In the genomic region with DNA sequence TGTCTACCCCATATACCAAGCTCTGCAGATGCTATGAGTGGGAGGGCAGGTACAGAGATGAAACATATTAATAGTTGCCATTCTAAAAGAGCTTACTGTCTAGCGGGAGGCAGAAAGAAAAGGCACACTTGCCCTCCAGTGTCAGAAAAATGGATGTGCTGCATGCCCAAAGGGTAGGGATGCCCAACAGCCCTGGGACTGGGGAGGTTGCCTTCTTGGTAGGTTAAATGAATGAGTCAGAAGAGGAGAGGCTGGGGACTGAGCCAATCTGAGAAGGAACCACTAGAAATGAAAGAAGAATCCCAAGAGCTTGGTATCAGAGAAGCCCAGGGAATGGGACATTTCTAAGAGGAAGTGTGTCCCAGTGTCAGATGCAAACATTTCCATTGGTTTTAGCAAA, we compare ENCODE assay signal across 8 cellular contexts. TPM values are rescaled to one million over a fixed set of nuclear protein-coding genes. Genes with fewer than 3 reads are reported as not detected.
DNase-seq lines count a peak whose midpoint lies in the region; ATAC-seq, FAIRE-seq and TF ChIP-seq lines count a peak whose summit lies in the region.

No MANE protein-coding gene starts in this region.

- no peaks in the 10 kb centered on the region for H3K27me3 Mint-ChIP-seq in CD8-positive, alpha-beta T cell (ENCODE audit: low read depth)
- H3K27me3 Mint-ChIP-seq in activated CD8-positive, alpha-beta memory T cell treated with anti-CD3 and anti-CD28 coated beads, Interleukin-2, amount 10 ng/mL, durations not matched to agents 7 days and 5 days, result no peaks in the 10 kb centered on the region

- in situ Hi-C loops in HepG2 (cut with HindIII; ENCODE audit: extremely low pct_ligation_motif_present, low pct_unique_long_range_greater_than_20kb), result no loop called here

- WGBS in HepG2 (ENCODE audit: low lambda C conversion rate), result 54% methylated on average over 1 of the region's 1 CpG

- FAIRE-seq in HepG2 (lab: Jason Lieb, UNC), result no peak

- TF ChIP-seq EP300 in HepG2 (IDR thresholded peaks at IDR 0.05; ENCODE audit: low read depth in 2 of 2, low read length in 2 of 2) (no peak), HepG2 (CRISPR knock-in tag; IDR thresholded peaks at IDR 0.05; ENCODE audit: borderline replicate concordance) (no peak)

- POLR2A ChIA-PET in CD8-positive, alpha-beta T cell (lab: Charles Lee), result interaction anchor here (0.8 to 1.4 kb wide), 7 partner anchors 12 to 45 kb away, joined by 3 to 16 read pairs (median 4); no protein-coding TSS in a partner anchor
- POLR2A ChIA-PET in HepG2 (lab: Yijun Ruan, JAX), result no interaction called here

- peak overlapping the region; percentile 97 for H3K27ac Mint-ChIP-seq in CD8-positive, alpha-beta T cell
- peak overlapping the region; percentile 88 for H3K27ac Mint-ChIP-seq in activated CD8-positive, alpha-beta memory T cell treated with anti-CD3 and anti-CD28 coated beads, Interleukin-2, amount 10 ng/mL, durations not matched to agents 7 days and 5 days

- H3K9me3 Mint-ChIP-seq in CD8-positive, alpha-beta T cell, result no peaks in the 10 kb centered on the region
- no peaks in the 10 kb centered on the region for H3K9me3 Mint-ChIP-seq in activated CD8-positive, alpha-beta memory T cell treated with anti-CD3 and anti-CD28 coated beads, Interleukin-2, amount 10 ng/mL, durations not matched to agents 7 days and 5 days (ENCODE audit: low read depth)

- peaks cover 55% of the 10 kb centered on the region for H3K4me1 ChIP-seq in CD8-positive, alpha-beta T cell (ENCODE audit: insufficient read depth, low read length)
- H3K4me1 ChIP-seq in HepG2 (ENCODE audit: insufficient read depth, low read length) (peaks cover 23% of the 10 kb centered on the region), upper lobe of right lung (peaks cover 35% of the 10 kb centered on the region)

- no peaks in the 10 kb centered on the region for H3K27me3 ChIP-seq in CD8-positive, alpha-beta T cell (ENCODE audit: insufficient read depth, low read length)
- H3K27me3 ChIP-seq in HepG2 (ENCODE audit: control insufficient read depth in 1 of 2, insufficient read depth in 2 of 2, low read length in 2 of 2) (no peaks in the 10 kb centered on the region), upper lobe of right lung (no peaks in the 10 kb centered on the region)

- no peaks in the 10 kb centered on the region for H3K36me3 ChIP-seq in CD8-positive, alpha-beta T cell (ENCODE audit: insufficient read depth, low read length)
- H3K36me3 ChIP-seq in HepG2 (replicated peaks in 1 of 2; ENCODE audit: control insufficient read depth in 1 of 2, insufficient read depth in 2 of 2, low read length in 2 of 2) (no peaks in the 10 kb centered on the region), upper lobe of right lung (no peaks in the 10 kb centered on the region)

- TF ChIP-seq RAD21 in HepG2 (CRISPR knock-in tag; IDR thresholded peaks at IDR 0.05), result no peak

- no peaks in the 10 kb centered on the region for H4K20me1 ChIP-seq in HepG2 (ENCODE audit: insufficient read depth, low read length)

- H3K27ac ChIP-seq in CD8-positive, alpha-beta T cell (ENCODE audit: low read depth, low read length), result peak overlapping the region; percentile 82
- no peak overlapping the region for H3K27ac ChIP-seq in HepG2 (ENCODE audit: extremely low read length, insufficient read depth, low read length)
- H3K27ac ChIP-seq in upper lobe of right lung, result peak overlapping the region; percentile 71
- no peak overlapping the region for H3K27ac ChIP-seq in caudate nucleus (ENCODE audit: low read depth, low read length)

- BruUV-seq in HepG2 (replicated peaks; lab: Mats Ljungman, UMichigan), result no TSS peak

- peaks cover 35% of the 10 kb centered on the region for H3K36me3 Mint-ChIP-seq in CD8-positive, alpha-beta T cell
- peaks cover 36% of the 10 kb centered on the region for H3K36me3 Mint-ChIP-seq in activated CD8-positive, alpha-beta memory T cell treated with anti-CD3 and anti-CD28 coated beads, Interleukin-2, amount 10 ng/mL, durations not matched to agents 7 days and 5 days

- H3K4me2 ChIP-seq in HepG2 (ENCODE audit: low read depth, low read length), result no peak overlapping the region

- H2AFZ ChIP-seq in HepG2 (ENCODE audit: low read length), result no peak overlapping the region

- no peak for TF ChIP-seq POLR2A in HepG2 (IDR thresholded peaks at IDR 0.05; ENCODE audit: insufficient read depth in 1 of 2, low read depth in 2 of 2, low read length in 2 of 2)

- H3K4me3 Mint-ChIP-seq in CD8-positive, alpha-beta T cell, result peak overlapping the region; percentile 90
- peak overlapping the region; percentile 87 for H3K4me3 Mint-ChIP-seq in activated CD8-positive, alpha-beta memory T cell treated with anti-CD3 and anti-CD28 coated beads, Interleukin-2, amount 10 ng/mL, durations not matched to agents 7 days and 5 days

- intact Hi-C loops in CD8-positive, alpha-beta T cell (cut with DNase I, micrococcal nuclease), result loop anchor here in 1 of 2 experiments (5.0 to 10.0 kb wide), 2 partner anchors 776 to 794 kb away; partner anchors contain the start of gene DCUN1D5
- intact Hi-C loops in HepG2 (cut with micrococcal nuclease; ENCODE audit: unreplicated experiment) (no loop called here), upper lobe of right lung (cut with DNase I) (no loop called here)

- peaks cover 79% of the 10 kb centered on the region for H3K4me1 Mint-ChIP-seq in CD8-positive, alpha-beta T cell (ENCODE audit: low read depth)
- H3K4me1 Mint-ChIP-seq in activated CD8-positive, alpha-beta memory T cell treated with anti-CD3 and anti-CD28 coated beads, Interleukin-2, amount 10 ng/mL, durations not matched to agents 7 days and 5 days, result peaks cover 62% of the 10 kb centered on the region

- H3K4me3 ChIP-seq in CD8-positive, alpha-beta T cell (ENCODE audit: low read depth, low read length), result peak overlapping the region; percentile 68
- H3K4me3 ChIP-seq in HepG2 (replicated peaks in 1 of 3; ENCODE audit: insufficient read depth in 1 of 3, low read depth in 2 of 3, low read length in 3 of 3) (no peak overlapping the region), upper lobe of right lung (peak overlapping the region; percentile 60)

- H3K9ac ChIP-seq in HepG2 (ENCODE audit: insufficient read depth, low read depth, low read length), result no peak overlapping the region

- no peaks in the 10 kb centered on the region for H3K79me2 ChIP-seq in HepG2 (ENCODE audit: insufficient read depth, low read length)

- no peaks in the 10 kb centered on the region for H3K9me3 ChIP-seq in CD8-positive, alpha-beta T cell (ENCODE audit: low read length)
- H3K9me3 ChIP-seq in HepG2 (ENCODE audit: low read length) (no peaks in the 10 kb centered on the region), upper lobe of right lung (no peaks in the 10 kb centered on the region)

- TF ChIP-seq CTCF in CD8-positive, alpha-beta T cell (IDR thresholded peaks at IDR 0.05), result no peak
- TF ChIP-seq CTCF in HepG2 (CRISPR knock-in tag; IDR thresholded peaks at IDR 0.05) (peak; percentile 24), upper lobe of right lung (IDR thresholded peaks at IDR 0.05) (no peak)

- ATAC-seq in CD8-positive, alpha-beta T cell, result peak; percentile 20
- ATAC-seq in HG02885 (IDR thresholded peaks at IDR 0.05; ENCODE audit: poor library complexity, unreplicated experiment) (peak; percentile 25), HepG2 (no peak), upper lobe of right lung (no peak), GM18873 (IDR thresholded peaks at IDR 0.05; ENCODE audit: low FRiP score, unreplicated experiment) (no peak)
- peak; percentile 34 for ATAC-seq in activated CD8-positive, alpha-beta memory T cell treated with anti-CD3 and anti-CD28 coated beads, Interleukin-2, amount 10 ng/mL, durations not matched to agents 7 days and 5 days

- CTCF ChIA-PET in CD8-positive, alpha-beta T cell (lab: Charles Lee), result interaction anchor here (1.0 to 17.7 kb wide), 8 partner anchors 8 to 35 kb away, joined by 3 to 384 read pairs (median 6); no protein-coding TSS in a partner anchor
- CTCF ChIA-PET in activated CD8-positive, alpha-beta memory T cell treated with anti-CD3 and anti-CD28 coated beads, Interleukin-2, amount 10 ng/mL, durations not matched to agents 7 days and 5 days (lab: Charles Lee), result interaction anchor here (0.8 to 5.4 kb wide), 9 partner anchors 8 to 294 kb away, joined by 3 to 65 read pairs (median 4); no protein-coding TSS in a partner anchor
- CTCF ChIA-PET in HepG2 (lab: Yijun Ruan, JAX; ENCODE audit: low intra/inter-chr PET ratio, low total read pairs), result no interaction called here

- peak; percentile 29 to 72 (median 61) for DNase-seq in CD8-positive, alpha-beta T cell
- DNase-seq in activated CD8-positive, alpha-beta memory T cell treated with anti-CD3 and anti-CD28 coated beads, Interleukin-2, amount 10 ng/mL, durations not matched to agents 7 days and 5 days, result peak; percentile 78
- no peak for DNase-seq in HepG2 (ENCODE audit: low spot score)
- no peak for DNase-seq in upper lobe of right lung
- no peak for DNase-seq in NCI-H2081 treated with DMSO at 0.1 percent for 48 hours (lab: John Stamatoyannopoulos, UW)
- no peak for DNase-seq in caudate nucleus (lab: John Stamatoyannopoulos, UW)

RNA-seq across cellular contexts. Expression of gene BIRC3, which starts 1.2 kb away (rescaled TPM):
- 10 to 100 TPM; 88.0 to 90.4 TPM for total RNA-seq in CD8-positive, alpha-beta T cell
- total RNA-seq in activated CD8-positive, alpha-beta memory T cell treated with anti-CD3 and anti-CD28 coated beads, Interleukin-2, amount 10 ng/mL, durations not matched to agents 7 days and 5 days, result 100 to 1,000 TPM in 1 of 2 experiments, 10 to 100 TPM in 1; 46.4 to 231 TPM
- total RNA-seq in HepG2 (2016; rRNA removed; fragmentation: Illumina TruSeq; extraction: Trizol), result 4.2 and 7.5 TPM in 2 replicates
- total RNA-seq in HepG2 (2016; cell fraction: cytosol; rRNA removed; fragmentation: Illumina TruSeq; extraction: Trizol; ENCODE audit: low read depth), result 0.40 and 0.71 TPM in 2 replicates
- total RNA-seq in HepG2 (2016; cell fraction: insoluble cytoplasmic fraction; rRNA removed; fragmentation: Illumina TruSeq; extraction: Trizol), result 4.6 and 6.5 TPM in 2 replicates
- total RNA-seq in HepG2 (2016; cell fraction: membrane; rRNA removed; fragmentation: Illumina TruSeq; extraction: Trizol), result 2.8 and 3.6 TPM in 2 replicates
- total RNA-seq in HepG2 (2016; cell fraction: nucleus; rRNA removed; fragmentation: Illumina TruSeq; extraction: Trizol), result 2.7 and 2.9 TPM in 2 replicates
- polyA plus RNA-seq in HepG2 (2011; rRNA removed), result 0.41 and 0.50 TPM in 2 replicates
- 0.21 and 0.51 TPM in 2 replicates for polyA plus RNA-seq in HepG2 (2011; cell fraction: cytosol; rRNA removed)
- polyA plus RNA-seq in HepG2 (2011; cell fraction: nucleus; rRNA removed), result 0.18 and 0.52 TPM in 2 replicates
- polyA plus RNA-seq in HepG2 (2012), result 0.56 and 1.1 TPM in 2 replicates
- polyA plus RNA-seq in HepG2 (2016; cell fraction: cytosol; fragmentation: Illumina TruSeq; extraction: Trizol; ENCODE audit: low read depth), result 0.20 TPM in 2 replicates
- 4.2 and 5.5 TPM in 2 replicates for polyA plus RNA-seq in HepG2 (2016; cell fraction: insoluble cytoplasmic fraction; fragmentation: Illumina TruSeq; extraction: Trizol; ENCODE audit: low read depth)
- polyA plus RNA-seq in HepG2 (2016; cell fraction: membrane; fragmentation: Illumina TruSeq; extraction: Trizol; ENCODE audit: low read depth), result 1.1 and 1.2 TPM in 2 replicates
- polyA plus RNA-seq in HepG2 (2016; cell fraction: nucleus; fragmentation: Illumina TruSeq; extraction: Trizol; ENCODE audit: insufficient read depth, low read depth), result 2.7 and 3.7 TPM in 2 replicates
- polyA minus RNA-seq in HepG2 (2011; rRNA and poly(A)+ RNA removed; ENCODE audit: low replicate concordance), result 0.10 and 3.6 TPM in 2 replicates
- polyA minus RNA-seq in HepG2 (2011; cell fraction: cytosol; rRNA and poly(A)+ RNA removed), result 0.99 and 1.6 TPM in 2 replicates
- 0.52 and 1.2 TPM in 2 replicates for polyA minus RNA-seq in HepG2 (2011; cell fraction: nucleus; rRNA and poly(A)+ RNA removed)
- total RNA-seq in upper lobe of right lung, result 23.0 TPM

RNA-seq across cellular contexts. Expression of gene BIRC2, which starts 28.5 kb away (rescaled TPM):
- 100 to 1,000 TPM; 161 to 178 TPM for total RNA-seq in CD8-positive, alpha-beta T cell
- total RNA-seq in activated CD8-positive, alpha-beta memory T cell treated with anti-CD3 and anti-CD28 coated beads, Interleukin-2, amount 10 ng/mL, durations not matched to agents 7 days and 5 days, result 10 to 100 TPM; 30.7 to 30.9 TPM
- total RNA-seq in HepG2 (2016; rRNA removed; fragmentation: Illumina TruSeq; extraction: Trizol) (61.7 and 83.2 TPM in 2 replicates), upper lobe of right lung (44.1 TPM)
- 25.1 and 31.7 TPM in 2 replicates for total RNA-seq in HepG2 (2016; cell fraction: cytosol; rRNA removed; fragmentation: Illumina TruSeq; extraction: Trizol; ENCODE audit: low read depth)
- total RNA-seq in HepG2 (2016; cell fraction: insoluble cytoplasmic fraction; rRNA removed; fragmentation: Illumina TruSeq; extraction: Trizol), result 61.7 and 79.4 TPM in 2 replicates
- total RNA-seq in HepG2 (2016; cell fraction: membrane; rRNA removed; fragmentation: Illumina TruSeq; extraction: Trizol), result 42.0 and 43.8 TPM in 2 replicates
- 77.0 and 77.1 TPM in 2 replicates for total RNA-seq in HepG2 (2016; cell fraction: nucleus; rRNA removed; fragmentation: Illumina TruSeq; extraction: Trizol)
- polyA plus RNA-seq in HepG2 (2011; rRNA removed), result 59.2 and 62.2 TPM in 2 replicates
- polyA plus RNA-seq in HepG2 (2011; cell fraction: cytosol; rRNA removed), result 27.3 and 42.8 TPM in 2 replicates
- polyA plus RNA-seq in HepG2 (2011; cell fraction: nucleus; rRNA removed), result 60.1 and 69.2 TPM in 2 replicates
- polyA plus RNA-seq in HepG2 (2012), result 35.9 and 38.7 TPM in 2 replicates
- 7.7 and 9.4 TPM in 2 replicates for polyA plus RNA-seq in HepG2 (2016; cell fraction: cytosol; fragmentation: Illumina TruSeq; extraction: Trizol; ENCODE audit: low read depth)
- polyA plus RNA-seq in HepG2 (2016; cell fraction: insoluble cytoplasmic fraction; fragmentation: Illumina TruSeq; extraction: Trizol; ENCODE audit: low read depth), result 58.0 and 61.2 TPM in 2 replicates
- 16.9 and 19.1 TPM in 2 replicates for polyA plus RNA-seq in HepG2 (2016; cell fraction: membrane; fragmentation: Illumina TruSeq; extraction: Trizol; ENCODE audit: low read depth)
- polyA plus RNA-seq in HepG2 (2016; cell fraction: nucleus; fragmentation: Illumina TruSeq; extraction: Trizol; ENCODE audit: insufficient read depth, low read depth), result 60.1 and 64.2 TPM in 2 replicates
- 26.8 and 53.5 TPM in 2 replicates for polyA minus RNA-seq in HepG2 (2011; rRNA and poly(A)+ RNA removed; ENCODE audit: low replicate concordance)
- 26.7 and 30.0 TPM in 2 replicates for polyA minus RNA-seq in HepG2 (2011; cell fraction: cytosol; rRNA and poly(A)+ RNA removed)
- 152 and 170 TPM in 2 replicates for polyA minus RNA-seq in HepG2 (2011; cell fraction: nucleus; rRNA and poly(A)+ RNA removed)

Comparison
In these comparisons a context has a peak if more than half of its experiments do, and no peak if none do; other contexts are left out.
1. ATAC-seq: peak in CD8-positive, alpha-beta T cell (single experiment), HG02885 (single experiment) and activated CD8-positive, alpha-beta memory T cell treated with anti-CD3 and anti-CD28 coated beads, Interleukin-2, amount 10 ng/mL, durations not matched to agents 7 days and 5 days (single experiment); none in HepG2 (single experiment), upper lobe of right lung (single experiment) and GM18873 (single experiment).
2. DNase-seq: peak in CD8-positive, alpha-beta T cell (7 of 7) and activated CD8-positive, alpha-beta memory T cell treated with anti-CD3 and anti-CD28 coated beads, Interleukin-2, amount 10 ng/mL, durations not matched to agents 7 days and 5 days (single experiment); none in HepG2 (single experiment), upper lobe of right lung (single experiment), NCI-H2081 treated with DMSO at 0.1 percent for 48 hours (single experiment) and caudate nucleus (0 of 61).
3. H3K27ac ChIP-seq: peak in CD8-positive, alpha-beta T cell (single experiment) and upper lobe of right lung (single experiment); none in HepG2 (single experiment) and caudate nucleus (single experiment).
4. H3K4me3 ChIP-seq: peak in CD8-positive, alpha-beta T cell (single experiment) and upper lobe of right lung (single experiment); none in HepG2 (0 of 3).